In the genomic region with DNA sequence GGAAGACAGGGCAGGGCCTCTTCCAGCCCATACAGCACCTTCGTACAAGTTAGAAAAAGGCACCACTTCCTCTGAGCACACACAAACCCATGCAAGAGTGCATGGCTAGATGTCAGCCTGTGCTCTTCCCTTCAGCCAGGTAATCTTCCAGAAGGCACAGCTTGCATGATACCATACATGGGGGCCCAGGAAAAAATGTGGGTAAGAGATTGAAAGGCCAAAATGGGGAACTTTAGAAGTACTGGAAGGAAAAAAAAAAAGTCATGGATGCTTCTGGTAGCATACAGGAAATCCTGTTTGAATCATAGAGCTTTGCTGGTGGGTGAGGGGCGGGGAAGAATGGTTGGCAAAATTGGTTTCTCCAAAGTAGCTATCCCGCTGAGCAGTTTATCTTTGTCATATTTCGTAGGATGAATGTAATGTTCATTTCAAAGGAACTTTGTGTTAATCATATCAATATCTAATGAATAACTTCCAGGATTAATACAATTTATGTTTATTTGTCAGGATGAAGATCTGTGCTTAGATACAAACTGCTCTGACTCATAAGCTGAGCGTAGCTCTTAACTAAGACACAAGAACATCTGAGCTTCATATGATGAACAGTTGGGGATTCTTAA, we compare ENCODE assay signal across 12 cellular contexts.
DNase-seq lines count a peak whose midpoint lies in the region; ATAC-seq and TF ChIP-seq lines count a peak whose summit lies in the region.
"Had no signal": no experiment of that assay in that cellular context is flagged by ENCODE, and none has a peak within 500 bp of the region (broad histone marks: within the 10 kb centered on the region; RNA-seq: fewer than 3 reads in every experiment).

No MANE protein-coding gene starts in this region.

- H3F3A ChIP-seq in DOHH2 (ENCODE audit: control insufficient read depth, insufficient read depth) (peaks cover 34% of the 10 kb centered on the region), MM.1S (ENCODE audit: insufficient read depth, low read length) (no peaks in the 10 kb centered on the region)

- H3K4me2 ChIP-seq in DOHH2 (ENCODE audit: low read length) = peak overlapping the region; percentile 96
- peak overlapping the region; percentile 62 for H3K4me2 ChIP-seq in MM.1S (ENCODE audit: low read depth, low read length)

- peaks cover 6 to 7% of the 10 kb centered on the region in 2 donors for H3K9me3 Mint-ChIP-seq in activated naive CD4-positive, alpha-beta T cell treated with anti-CD3 and anti-CD28 coated beads, Interleukin-2, amount 50 U/mL, for 72 hours
- H3K9me3 Mint-ChIP-seq in Calu3 (ENCODE audit: low read depth, unreplicated experiment) = peaks cover 2% of the 10 kb centered on the region

- no TSS peak for BruUV-seq in Calu3 (replicated peaks; lab: Mats Ljungman, UMichigan)

- H3K4me1 Mint-ChIP-seq in Calu3 (ENCODE audit: low read depth, unreplicated experiment) = peaks cover 11% of the 10 kb centered on the region

- H3K27ac ChIP-seq in DOHH2 (ENCODE audit: low read depth, low read length) = peak overlapping the region; percentile 93
- H3K27ac ChIP-seq in MM.1S (ENCODE audit: low read length) = peak overlapping the region; percentile 64; the same call in 1 of the 2 replicates
- H3K27ac ChIP-seq: ovary had no signal

- H3K9me3 ChIP-seq in DOHH2 (ENCODE audit: control insufficient read depth, insufficient read depth, low read length) = no peaks in the 10 kb centered on the region
- no peaks in the 10 kb centered on the region for H3K9me3 ChIP-seq in MM.1S (replicated peaks; ENCODE audit: insufficient read depth, low read length)
- H3K9me3 ChIP-seq in mucosa of descending colon = no peaks in the 10 kb centered on the region
- H3K9me3 ChIP-seq: HAP-1, heart right ventricle, ovary, stomach had no signal

- H3K27me3 ChIP-seq in DOHH2 (ENCODE audit: control insufficient read depth, low read length) = no peaks in the 10 kb centered on the region
- H3K27me3 ChIP-seq in MM.1S (replicated peaks; ENCODE audit: insufficient read depth, low read length) = no peaks in the 10 kb centered on the region
- H3K27me3 ChIP-seq: heart right ventricle, ovary, stomach had no signal

- no peaks in the 10 kb centered on the region for H3K36me3 ChIP-seq in DOHH2 (ENCODE audit: control insufficient read depth, low read length)
- no peaks in the 10 kb centered on the region for H3K36me3 ChIP-seq in MM.1S (replicated peaks; ENCODE audit: insufficient read depth, low read length)
- H3K36me3 ChIP-seq in mucosa of descending colon (ENCODE audit: low read depth) = no peaks in the 10 kb centered on the region
- H3K36me3 ChIP-seq: HAP-1, heart right ventricle, ovary, stomach had no signal

- no peak for DNase-seq in MM.1S
- peak in 1 of 2 donors; percentile 7 for DNase-seq in activated naive CD4-positive, alpha-beta T cell treated with anti-CD3 and anti-CD28 coated beads, Interleukin-2, amount 50 U/mL, for 72 hours (ENCODE audit: low spot score in 2 of 2)
- no peak for DNase-seq in mucosa of descending colon
- no peak for DNase-seq in NCI-H446 (lab: John Stamatoyannopoulos, UW)
- no peak for DNase-seq in Calu3
- DNase-seq: ovary, stomach had no signal

- H3K79me2 ChIP-seq in DOHH2 (ENCODE audit: control insufficient read depth, low read length) (no peaks in the 10 kb centered on the region), MM.1S (ENCODE audit: low read length) (no peaks in the 10 kb centered on the region)

- H3K27me3 Mint-ChIP-seq in Calu3 (ENCODE audit: unreplicated experiment) = no peaks in the 10 kb centered on the region

- no peak overlapping the region for H3K4me3 Mint-ChIP-seq in Calu3 (ENCODE audit: low read depth, unreplicated experiment)

- peaks cover 5 to 16% of the 10 kb centered on the region in 2 donors for H3K36me3 Mint-ChIP-seq in activated naive CD4-positive, alpha-beta T cell treated with anti-CD3 and anti-CD28 coated beads, Interleukin-2, amount 50 U/mL, for 72 hours
- H3K36me3 Mint-ChIP-seq in Calu3 (ENCODE audit: insufficient read depth, unreplicated experiment) = no peaks in the 10 kb centered on the region

- H3K4me3 ChIP-seq in DOHH2 (ENCODE audit: low read length) (peak overlapping the region; percentile 61), MM.1S (ENCODE audit: low read length) (no peak overlapping the region), mucosa of descending colon (no peak overlapping the region)
- H3K4me3 ChIP-seq: HAP-1, heart right ventricle, ovary, stomach had no signal

- CTCF ChIA-PET in Calu3 (lab: Charles Lee) = no interaction called here

- intact Hi-C loops in mucosa of descending colon (cut with DNase I, micrococcal nuclease) (no loop called here), Calu3 (cut with micrococcal nuclease; ENCODE audit: unreplicated experiment) (no loop called here)

- peak overlapping the region; percentile 70; the same call in 1 of the 2 replicates for H2AFZ ChIP-seq in MM.1S (ENCODE audit: low read length)

- no peak overlapping the region for H3K9ac ChIP-seq in MM.1S (ENCODE audit: low read length)

- no peaks in the 10 kb centered on the region for H4K20me1 ChIP-seq in DOHH2 (ENCODE audit: control insufficient read depth, insufficient read depth, low read depth, low read length)
- H4K20me1 ChIP-seq in MM.1S (ENCODE audit: insufficient read depth, low read length) = no peaks in the 10 kb centered on the region

- peak overlapping the region; percentile 80 to 90 for H3K27ac Mint-ChIP-seq in activated naive CD4-positive, alpha-beta T cell treated with anti-CD3 and anti-CD28 coated beads, Interleukin-2, amount 50 U/mL, for 72 hours
- H3K27ac Mint-ChIP-seq in Calu3 (ENCODE audit: unreplicated experiment) = no peak overlapping the region

- H3K9me2 ChIP-seq in DOHH2 (replicated peaks; ENCODE audit: control insufficient read depth, low read length) (no peaks in the 10 kb centered on the region), MM.1S (replicated peaks; ENCODE audit: insufficient read depth, low read length) (no peaks in the 10 kb centered on the region)

- ATAC-seq in activated naive CD4-positive, alpha-beta T cell treated with anti-CD3 and anti-CD28 coated beads, Interleukin-2, amount 50 U/mL, for 72 hours = peak; percentile 45 to 65
- ATAC-seq in mucosa of descending colon (peak; percentile 35), GM18907 (IDR thresholded peaks at IDR 0.05; ENCODE audit: unreplicated experiment) (no peak), GM19452 (IDR thresholded peaks at IDR 0.05; ENCODE audit: unreplicated experiment) (no peak)

- H3K4me1 ChIP-seq in DOHH2 (ENCODE audit: control insufficient read depth, low read length) = peaks cover 63% of the 10 kb centered on the region
- H3K4me1 ChIP-seq in MM.1S (ENCODE audit: low read length) = peaks cover 34% of the 10 kb centered on the region
- H3K4me1 ChIP-seq in mucosa of descending colon (ENCODE audit: low read depth) = no peaks in the 10 kb centered on the region
- H3K4me1 ChIP-seq: HAP-1 had no signal

- TF ChIP-seq CTCF in DOHH2 (IDR thresholded peaks at IDR 0.05; ENCODE audit: low read depth, low read length, poor library complexity, severe bottlenecking) = no peak
- no peak for TF ChIP-seq CTCF in MM.1S (IDR thresholded peaks at IDR 0.05; ENCODE audit: low read length)
- TF ChIP-seq CTCF in mucosa of descending colon (IDR thresholded peaks at IDR 0.05) = no peak
- no peak for TF ChIP-seq CTCF in Calu3 (IDR thresholded peaks at IDR 0.05; ENCODE audit: unreplicated experiment)

Comparison
In these comparisons a context has a peak if more than half of its experiments do, and no peak if none do; other contexts are left out.
1. ATAC-seq: peak in activated naive CD4-positive, alpha-beta T cell treated with anti-CD3 and anti-CD28 coated beads, Interleukin-2, amount 50 U/mL, for 72 hours (2 of 2) and mucosa of descending colon (single experiment); none in GM18907 (single experiment) and GM19452 (single experiment).